ENCODE assay signal across 9 cellular contexts in genomic region chr17:79612468-79613194, GRCh38. TPM values are rescaled to one million over a fixed set of nuclear protein-coding genes. Genes with fewer than 3 reads are reported as not detected.
DNase-seq lines count a peak whose midpoint lies in the region; ATAC-seq and TF ChIP-seq lines count a peak whose summit lies in the region.
"Had no signal": no experiment of that assay in that cellular context is flagged by ENCODE, and none has a peak within 500 bp of the region (broad histone marks: within the 10 kb centered on the region; RNA-seq: fewer than 3 reads in every experiment).

No MANE protein-coding gene starts in this region.

- H3K36me3 Mint-ChIP-seq in H9 (ENCODE audit: insufficient read depth in 1 of 3, low read depth in 3 of 3): no peaks in the 10 kb centered on the region
- no peaks in the 10 kb centered on the region for H3K36me3 Mint-ChIP-seq in activated naive CD4-positive, alpha-beta T cell treated with anti-CD3 and anti-CD28 coated beads for 36 hours (ENCODE audit: low read depth)

- H3T11ph ChIP-seq in H9 (ENCODE audit: low read length): no peak overlapping the region

- CTCF ChIA-PET in activated naive CD4-positive, alpha-beta T cell treated with anti-CD3 and anti-CD28 coated beads for 36 hours (lab: Charles Lee): interaction anchor here (0.6 to 1.0 kb wide), 2 partner anchors 16 to 735 kb away, joined by 3 read pairs; no protein-coding TSS in a partner anchor

- H4K91ac ChIP-seq in H9 (ENCODE audit: insufficient read length, low read depth, low read length): no peak overlapping the region

- H3K4me2 ChIP-seq in H9 (ENCODE audit: insufficient read depth, insufficient read length, low read length): no peak overlapping the region

- H2BK120ac ChIP-seq in H9 (ENCODE audit: low read depth, low read length, poor library complexity, severe bottlenecking): no peak overlapping the region

- no peak overlapping the region for H2BK12ac ChIP-seq in H9 (ENCODE audit: insufficient read length, low read depth, low read length)

- H4K8ac ChIP-seq in H9 (replicated peaks; ENCODE audit: insufficient read length, low read depth, low read length): no peak overlapping the region

- H2BK5ac ChIP-seq in H9 (ENCODE audit: insufficient read length, low read length): no peak overlapping the region

- peaks cover 0 to 3% of the 10 kb centered on the region in 2 experiments; a peak in 2 of 5 replicates for H3K9me3 Mint-ChIP-seq in H9
- no peaks in the 10 kb centered on the region for H3K9me3 Mint-ChIP-seq in activated naive CD4-positive, alpha-beta T cell treated with anti-CD3 and anti-CD28 coated beads for 36 hours

- intact Hi-C loops in activated naive CD4-positive, alpha-beta T cell treated with anti-CD3 and anti-CD28 coated beads for 36 hours (cut with micrococcal nuclease): no loop called here

- no CpG with 5 or more reads among the region's 25 CpGs for WGBS in H9 (ENCODE audit: extremely low coverage, insufficient read length, low lambda C conversion rate)

- no peak overlapping the region for H3K14ac ChIP-seq in H9 (ENCODE audit: insufficient read depth, low read length)

- no peak overlapping the region for H2AFZ ChIP-seq in H9 (ENCODE audit: low read length)

- H3K79me2 ChIP-seq in H9 (ENCODE audit: insufficient read depth, low read length): no peaks in the 10 kb centered on the region

- H3K18ac ChIP-seq in H9 (ENCODE audit: insufficient read length, low read depth, low read length): no peak overlapping the region

- H2AK5ac ChIP-seq in H9 (ENCODE audit: insufficient read length, low read length): no peak overlapping the region

- DNase-seq in COLO829 (ENCODE audit: low spot score) (peak; percentile 49), H9 (peak; percentile 96), NCI-H82 treated with DMSO at 0.1 percent for 48 hours (lab: John Stamatoyannopoulos, UW; ENCODE audit: unreplicated experiment) (peak; percentile 27), iPS-NIHi11 (ENCODE audit: low spot score) (peak; percentile 90), mucosa of gallbladder (ENCODE audit: low spot score) (no peak)
- DNase-seq in activated naive CD4-positive, alpha-beta T cell treated with anti-CD3 and anti-CD28 coated beads for 36 hours: peak; percentile 75
- DNase-seq in stimulated activated CD8-positive, alpha-beta memory T cell treated with anti-CD3 and anti-CD28 coated beads, Interleukin-2, amount 100 ng/mL, for 48 hours (ENCODE audit: low read depth in 2 of 2): peak; percentile 50 to 65

- H3K23me2 ChIP-seq in H9 (ENCODE audit: insufficient read length, low read depth, low read length, poor library complexity, severe bottlenecking): peaks cover 3% of the 10 kb centered on the region

- no peak overlapping the region for H3K27ac Mint-ChIP-seq in H9
- H3K27ac Mint-ChIP-seq in activated naive CD4-positive, alpha-beta T cell treated with anti-CD3 and anti-CD28 coated beads for 36 hours: no peak overlapping the region

- no peak overlapping the region for H4K5ac ChIP-seq in H9 (ENCODE audit: insufficient read length, low read depth, low read length)

- peak; percentile 96 for TF ChIP-seq CTCF in H9 (conservative IDR thresholded peaks at IDR 0.05)

- H3K27me3 Mint-ChIP-seq in H9 (ENCODE audit: low read depth): peaks cover 96% of the 10 kb centered on the region
- peaks cover 31% of the 10 kb centered on the region for H3K27me3 Mint-ChIP-seq in activated naive CD4-positive, alpha-beta T cell treated with anti-CD3 and anti-CD28 coated beads for 36 hours (ENCODE audit: low read depth)

- H3K4me3 Mint-ChIP-seq in H9: peak overlapping the region in 1 of 2 experiments; percentile 60; a peak in 1 of 5 replicates
- no peak overlapping the region for H3K4me3 Mint-ChIP-seq in activated naive CD4-positive, alpha-beta T cell treated with anti-CD3 and anti-CD28 coated beads for 36 hours

- H3K9ac ChIP-seq in H9 (ENCODE audit: extremely low read depth, insufficient read length, low read length): no peak overlapping the region

- peaks cover 5 to 31% of the 10 kb centered on the region in 2 experiments for H3K4me1 Mint-ChIP-seq in H9
- H3K4me1 Mint-ChIP-seq in activated naive CD4-positive, alpha-beta T cell treated with anti-CD3 and anti-CD28 coated beads for 36 hours (ENCODE audit: low read depth): peaks cover 2% of the 10 kb centered on the region

- no peak for ATAC-seq in GM18909 (IDR thresholded peaks at IDR 0.05; ENCODE audit: poor library complexity, unreplicated experiment)

- no peak overlapping the region for H2BK20ac ChIP-seq in H9 (ENCODE audit: low read depth, low read length, poor library complexity, severe bottlenecking)

- no peak overlapping the region for H3K27ac ChIP-seq in H9 (ENCODE audit: insufficient read length, low read depth, low read length)

- H4K20me1 ChIP-seq in H9 (ENCODE audit: control insufficient read depth, insufficient read depth, insufficient read length): peaks cover 2% of the 10 kb centered on the region

- no peak overlapping the region for H3K23ac ChIP-seq in H9 (ENCODE audit: insufficient read length, low read depth, low read length)

- no peak overlapping the region for H3K4ac ChIP-seq in H9 (ENCODE audit: low read depth, low read length)

- no peaks in the 10 kb centered on the region; the same call in 1 of the 2 replicates for H3K4me1 ChIP-seq in H9 (ENCODE audit: insufficient read depth, low read length)

- H3K56ac ChIP-seq in H9 (ENCODE audit: insufficient read length, low read depth, low read length): no peak overlapping the region

- H3K27me3 ChIP-seq in H9 (ENCODE audit: insufficient read depth, low read length): peaks cover 36% of the 10 kb centered on the region; the same call in 1 of the 2 replicates

- H2BK15ac ChIP-seq in H9 (ENCODE audit: low read depth, low read length): no peak overlapping the region

- H3K9me3 ChIP-seq in H9 (ENCODE audit: control insufficient read depth, low read depth, low read length): no peaks in the 10 kb centered on the region

- no peaks in the 10 kb centered on the region for H3K79me1 ChIP-seq in H9 (ENCODE audit: insufficient read depth, low read depth, low read length, poor library complexity, severe bottlenecking)

RNA-seq across cellular contexts. Expression of gene RBFOX3, which starts 1.8 kb away (rescaled TPM):
- total RNA-seq in H9 (2021): 10.2 and 12.4 TPM in 2 replicates
- not detected for total RNA-seq in activated naive CD4-positive, alpha-beta T cell treated with anti-CD3 and anti-CD28 coated beads for 36 hours
- total RNA-seq in mucosa of gallbladder: 0.23 TPM
- total RNA-seq: T-helper 1 cell treated with Interleukin-12 subunit alpha and Interleukin-12 subunit beta and Interleukin-4 antibody, amounts not matched to agents 30 ng/mL and 1 ng/mL, for 36 hours had no signal
